Comparison of ENCODE assay signal across 16 cellular contexts in the genomic region with DNA sequence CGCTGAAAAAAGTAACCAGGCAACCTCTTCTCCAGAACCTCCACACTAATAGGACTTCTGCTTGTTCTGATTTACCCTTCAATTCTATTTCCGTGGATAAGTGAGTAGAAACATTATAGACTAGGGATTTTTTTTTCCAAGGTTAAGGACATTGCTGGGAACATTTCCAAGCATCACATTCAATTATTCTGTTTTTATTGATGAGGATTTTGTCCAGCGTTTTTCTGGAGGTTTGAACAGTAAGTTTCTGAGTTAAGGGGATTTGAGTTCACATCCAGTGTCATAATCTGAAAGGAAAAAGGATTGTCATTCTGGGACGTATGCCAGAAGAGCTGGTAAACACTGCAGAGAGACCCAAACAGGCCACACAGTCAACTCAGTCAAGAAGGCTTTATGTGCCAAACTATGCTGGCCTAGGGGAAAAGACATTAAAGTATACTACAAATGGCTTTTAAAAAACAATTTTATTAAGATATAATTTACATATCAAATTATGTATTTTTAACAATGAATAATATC. TPM values are rescaled to one million over a fixed set of nuclear protein-coding genes. Genes with fewer than 3 reads are reported as not detected.
A peak's percentile ranks its signal among the peaks of the same experiment; 100 is the strongest.
DNase-seq lines count a peak whose midpoint lies in the region; ATAC-seq and TF ChIP-seq lines count a peak whose summit lies in the region.
"Had no signal": no experiment of that assay in that cellular context is flagged by ENCODE, and none has a peak within 500 bp of the region (broad histone marks: within the 10 kb centered on the region; RNA-seq: fewer than 3 reads in every experiment).

No MANE protein-coding gene starts in this region.

- DNase-seq in DMS153 (lab: John Stamatoyannopoulos, UW) (peak; percentile 72), NCI-H2029 treated with DMSO at 0.1 percent for 48 hours (lab: John Stamatoyannopoulos, UW) (peak; percentile 53), astrocyte of the spinal cord (ENCODE audit: low read depth, low spot score) (peak; percentile 40), right lobe of liver (no peak), NCI-H510A (lab: John Stamatoyannopoulos, UW) (no peak), NCI-H2171 (lab: John Stamatoyannopoulos, UW) (no peak), SKM-1 treated with dmso at 0.1 percent for 144 hours (lab: John Stamatoyannopoulos, UW; ENCODE audit: unreplicated experiment) (no peak)
- DNase-seq in activated naive CD4-positive, alpha-beta T cell treated with anti-CD3 and anti-CD28 coated beads, Interleukin-2, amount 50 U/mL, for 16 hours: no peak
- DNase-seq: activated CD8-positive, alpha-beta T cell treated with anti-CD3 and anti-CD28 coated beads, Interleukin-2, amount 10 ng/mL, durations not matched to agents 7 days and 5 days; activated gamma-delta T cell; AML-193; NCI-H2171 treated with DMSO at 0.1 percent for 48 hours; sigmoid colon; stomach had no signal

- H3K27me3 ChIP-seq in right lobe of liver: no peaks in the 10 kb centered on the region
- H3K27me3 ChIP-seq: esophagus muscularis mucosa, sigmoid colon, stomach had no signal

- no peaks in the 10 kb centered on the region for H3K9me3 ChIP-seq in right lobe of liver
- H3K9me3 ChIP-seq: esophagus muscularis mucosa, sigmoid colon, stomach had no signal

- no peak for TF ChIP-seq POLR2A in right lobe of liver (IDR thresholded peaks at IDR 0.05)

- no peaks in the 10 kb centered on the region for H3K4me1 ChIP-seq in right lobe of liver
- H3K4me1 ChIP-seq: sigmoid colon, stomach had no signal

- TF ChIP-seq CTCF in astrocyte of the spinal cord (IDR thresholded peaks at IDR 0.05; ENCODE audit: low read depth, low read length) (no peak), right lobe of liver (IDR thresholded peaks at IDR 0.05) (no peak)

- ATAC-seq in right lobe of liver: peak; percentile 63 to 83 (median 80)
- ATAC-seq: activated CD8-positive, alpha-beta T cell treated with anti-CD3 and anti-CD28 coated beads, Interleukin-2, amount 10 ng/mL, durations not matched to agents 7 days and 5 days had no signal

- WGBS in right lobe of liver (ENCODE audit: insufficient coverage, low coverage, low lambda C conversion rate, missing lambda C conversion rate): 27% methylated on average over 4 of the region's 4 CpGs

- no peak overlapping the region for H3K27ac ChIP-seq in right lobe of liver
- H3K27ac ChIP-seq: esophagus muscularis mucosa, KMS-11, sigmoid colon, stomach had no signal

- H3K4me3 ChIP-seq in astrocyte of the spinal cord (ENCODE audit: low read depth, low read length) (no peak overlapping the region), right lobe of liver (no peak overlapping the region)
- H3K4me3 ChIP-seq: esophagus muscularis mucosa, sigmoid colon, stomach had no signal

- in situ Hi-C loops in astrocyte of the spinal cord (cut with HindIII; ENCODE audit: low sequenced_read_pairs): no loop called here

- intact Hi-C loops in right lobe of liver (cut with DNase I): no loop called here

- H3K36me3 ChIP-seq in right lobe of liver: no peaks in the 10 kb centered on the region
- H3K36me3 ChIP-seq: esophagus muscularis mucosa, sigmoid colon, stomach had no signal

RNA-seq across cellular contexts. Expression of gene RALA, which starts 28.2 kb away (rescaled TPM):
- 10 to 100 TPM in 5 of 6 experiments, 1 to 10 TPM in 1; 7.5 to 13.8 (median 12.4) TPM for total RNA-seq in right lobe of liver

RNA-seq across cellular contexts. Expression of gene YAE1, which starts 29.0 kb away (rescaled TPM):
- total RNA-seq in right lobe of liver: 10 to 100 TPM in 1 of 6 experiments, 1 to 10 TPM in 5; 5.4 to 11.2 (median 7.4) TPM

Comparison
In these comparisons a context has a peak if more than half of its experiments do, and no peak if none do; other contexts are left out.
1. DNase-seq: peak in DMS153 (single experiment), NCI-H2029 treated with DMSO at 0.1 percent for 48 hours (single experiment) and astrocyte of the spinal cord (single experiment); none in right lobe of liver (0 of 3), NCI-H510A (single experiment), NCI-H2171 (single experiment), activated naive CD4-positive, alpha-beta T cell treated with anti-CD3 and anti-CD28 coated beads, Interleukin-2, amount 50 U/mL, for 16 hours (single experiment) and SKM-1 treated with dmso at 0.1 percent for 144 hours (single experiment).